In genomic region chr12:25009511-25010092, GRCh38 we compare ENCODE assay signal across 24 cellular contexts.
"Had no signal": no experiment of that assay in that cellular context is flagged by ENCODE, and none has a peak within 500 bp of the region (broad histone marks: within the 10 kb centered on the region; RNA-seq: fewer than 3 reads in every experiment).

No MANE protein-coding gene starts in this region.

- H3K36me3 Mint-ChIP-seq: activated CD8-positive, alpha-beta memory T cell treated with anti-CD3 and anti-CD28 coated beads, Interleukin-2, amount 10 ng/mL, durations not matched to agents 7 days and 5 days; activated naive CD4-positive, alpha-beta T cell treated with anti-CD3 and anti-CD28 coated beads, Interleukin-2, amount 50 U/mL, for 72 hours; natural killer cell treated with Interleukin-12 subunit alpha and Interleukin-12 subunit beta and Interleukin-15 and Interleukin-18, amount 100 ng/mL, for 72 hours; type B pancreatic cell had no signal

- H3K9me3 Mint-ChIP-seq: activated CD8-positive, alpha-beta T cell treated with anti-CD3 and anti-CD28 coated beads for 36 hours; activated naive CD4-positive, alpha-beta T cell treated with anti-CD3 and anti-CD28 coated beads, Interleukin-2, amount 50 U/mL, for 72 hours; activated T-cell treated with anti-CD3 and anti-CD28 coated beads, Interleukin-2, amount 50 U/mL, for 72 hours; natural killer cell treated with Interleukin-12 subunit alpha and Interleukin-12 subunit beta and Interleukin-15 and Interleukin-18, amount 100 ng/mL, for 72 hours; type B pancreatic cell had no signal

- H3K4me3 Mint-ChIP-seq: activated CD8-positive, alpha-beta memory T cell treated with anti-CD3 and anti-CD28 coated beads, Interleukin-2, amount 10 ng/mL, durations not matched to agents 7 days and 5 days; activated CD8-positive, alpha-beta T cell treated with anti-CD3 and anti-CD28 coated beads for 36 hours; activated T-cell treated with anti-CD3 and anti-CD28 coated beads, Interleukin-2, amount 50 U/mL, for 72 hours; natural killer cell treated with Interleukin-12 subunit alpha and Interleukin-12 subunit beta and Interleukin-15 and Interleukin-18, amount 100 ng/mL, for 72 hours; type B pancreatic cell had no signal

- H3K27me3 Mint-ChIP-seq: activated CD8-positive, alpha-beta memory T cell treated with anti-CD3 and anti-CD28 coated beads, Interleukin-2, amount 10 ng/mL, durations not matched to agents 7 days and 5 days; activated CD8-positive, alpha-beta T cell treated with anti-CD3 and anti-CD28 coated beads for 36 hours; natural killer cell treated with Interleukin-12 subunit alpha and Interleukin-12 subunit beta and Interleukin-15 and Interleukin-18, amount 100 ng/mL, for 72 hours; type B pancreatic cell had no signal

- ATAC-seq: activated CD8-positive, alpha-beta memory T cell treated with anti-CD3 and anti-CD28 coated beads, Interleukin-2, amount 10 ng/mL, durations not matched to agents 7 days and 5 days; activated CD8-positive, alpha-beta T cell treated with anti-CD3 and anti-CD28 coated beads for 36 hours; activated T-cell treated with anti-CD3 and anti-CD28 coated beads, Interleukin-2, amount 50 U/mL, for 72 hours; left cardiac atrium; left ventricle myocardium superior; mucosa of descending colon; natural killer cell treated with Interleukin-12 subunit alpha and Interleukin-12 subunit beta and Interleukin-15 and Interleukin-18, amount 100 ng/mL, for 72 hours; sciatic nerve had no signal

- DNase-seq: activated CD4-positive, alpha-beta T cell treated with anti-CD3 and anti-CD28 coated beads for 1 hour; activated CD4-positive, alpha-beta T cell treated with anti-CD3 and anti-CD28 coated beads, Interleukin-2, amount 50 U/mL, for 1 hour; activated CD8-positive, alpha-beta memory T cell treated with anti-CD3 and anti-CD28 coated beads, Interleukin-2, amount 10 ng/mL, durations not matched to agents 7 days and 5 days; activated CD8-positive, alpha-beta T cell treated with anti-CD3 and anti-CD28 coated beads for 36 hours; activated naive CD4-positive, alpha-beta T cell; activated T-cell treated with anti-CD3 and anti-CD28 coated beads, Interleukin-2, amount 50 U/mL, for 72 hours; central memory CD4-positive, alpha-beta T cell; colonic mucosa; effector memory CD4-positive, alpha-beta T cell; left cardiac atrium; left ventricle myocardium superior; mucosa of descending colon; retina; stimulated activated CD4-positive, alpha-beta T cell treated with anti-CD3 and anti-CD28 coated beads, Interleukin-4, amount 100 ng/mL, for 24 hours; stimulated activated CD8-positive, alpha-beta memory T cell treated with anti-CD3 and anti-CD28 coated beads, Interleukin-4, amount 100 ng/mL, for 48 hours; stimulated activated naive CD4-positive, alpha-beta T cell treated with Interleukin-2 at 50 U/mL for 16 hours; T-helper 2 cell; uterus had no signal

- FAIRE-seq: frontal cortex, keratinocyte had no signal

- H3K27ac Mint-ChIP-seq: activated CD8-positive, alpha-beta memory T cell treated with anti-CD3 and anti-CD28 coated beads, Interleukin-2, amount 10 ng/mL, durations not matched to agents 7 days and 5 days; activated CD8-positive, alpha-beta T cell treated with anti-CD3 and anti-CD28 coated beads for 36 hours; activated naive CD4-positive, alpha-beta T cell treated with anti-CD3 and anti-CD28 coated beads, Interleukin-2, amount 50 U/mL, for 72 hours; activated T-cell treated with anti-CD3 and anti-CD28 coated beads, Interleukin-2, amount 50 U/mL, for 72 hours; natural killer cell treated with Interleukin-12 subunit alpha and Interleukin-12 subunit beta and Interleukin-15 and Interleukin-18, amount 100 ng/mL, for 72 hours; type B pancreatic cell had no signal

- H3K4me1 Mint-ChIP-seq: activated CD8-positive, alpha-beta memory T cell treated with anti-CD3 and anti-CD28 coated beads, Interleukin-2, amount 10 ng/mL, durations not matched to agents 7 days and 5 days had no signal
